Comparison of ENCODE assay signal across 8 cellular contexts in the genomic region with DNA sequence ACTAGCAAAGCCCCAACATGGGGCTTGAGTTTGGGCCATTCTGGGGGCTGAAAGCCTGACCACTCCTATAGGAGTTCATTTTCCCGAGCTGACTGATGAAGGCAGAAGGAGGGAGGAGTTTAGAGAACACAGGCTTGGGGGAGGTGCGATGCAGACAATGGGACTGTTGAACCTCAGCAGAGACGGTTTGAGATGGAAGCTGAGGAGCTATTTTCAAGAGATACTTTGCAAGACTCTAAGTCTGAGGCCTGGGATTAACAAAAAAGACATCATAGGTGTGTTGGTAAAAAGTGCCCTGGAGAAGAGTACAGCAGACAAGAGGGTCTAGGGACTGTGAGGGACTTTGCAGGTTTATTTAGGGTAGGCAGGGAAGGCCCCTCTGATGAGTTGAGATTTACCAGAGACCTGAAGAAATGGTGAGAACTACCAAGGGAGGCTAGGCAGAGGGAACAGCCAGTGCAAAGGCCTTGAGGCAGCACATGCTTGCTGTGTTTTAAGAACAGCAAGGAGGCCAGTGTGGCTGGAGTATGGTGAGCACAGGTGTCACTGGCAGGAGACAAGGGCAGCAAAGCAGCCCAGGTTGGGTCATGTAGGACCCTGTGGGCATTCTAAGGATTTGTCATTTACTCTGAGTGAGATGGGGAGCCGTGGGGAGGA. TPM values are rescaled to one million over a fixed set of nuclear protein-coding genes. Genes with fewer than 3 reads are reported as not detected.
DNase-seq lines count a peak whose midpoint lies in the region; ATAC-seq and TF ChIP-seq lines count a peak whose summit lies in the region.

No MANE protein-coding gene starts in this region.

- DNase-seq in CD8-positive, alpha-beta memory T cell: no peak
- no peak for DNase-seq in activated naive CD8-positive, alpha-beta T cell treated with anti-CD3 and anti-CD28 coated beads for 36 hours
- DNase-seq in midbrain (lab: John Stamatoyannopoulos, UW) (peak; percentile 77), amniotic stem cell (lab: John Stamatoyannopoulos, UW) (no peak)
- no peak for DNase-seq in stimulated activated CD4-positive, alpha-beta T cell treated with anti-CD3 and anti-CD28 coated beads, Interleukin-4, amount 100 ng/mL, for 24 hours

- H3K9ac ChIP-seq in Loucy (ENCODE audit: low read depth, low read length, poor library complexity, severe bottlenecking): peak overlapping the region; percentile 43

- H3K27ac ChIP-seq in CD8-positive, alpha-beta memory T cell (ENCODE audit: low read depth, low read length): peak overlapping the region; percentile 16

- POLR2A ChIA-PET in CD8-positive, alpha-beta memory T cell (lab: Charles Lee): no interaction called here

- ATAC-seq in GM21825 (IDR thresholded peaks at IDR 0.05; ENCODE audit: unreplicated experiment) (no peak), HG02870 (IDR thresholded peaks at IDR 0.05; ENCODE audit: unreplicated experiment) (no peak)

- no peaks in the 10 kb centered on the region for H3K79me2 ChIP-seq in Loucy (ENCODE audit: insufficient read depth, low read length)

- peak overlapping the region in 6 of 8 donors; percentile 21 to 77 (median 45) for H3K27ac Mint-ChIP-seq in CD8-positive, alpha-beta memory T cell
- peak overlapping the region; percentile 7 for H3K27ac Mint-ChIP-seq in activated naive CD8-positive, alpha-beta T cell treated with anti-CD3 and anti-CD28 coated beads for 36 hours

- no peaks in the 10 kb centered on the region for H3K9me3 Mint-ChIP-seq in CD8-positive, alpha-beta memory T cell
- no peaks in the 10 kb centered on the region for H3K9me3 Mint-ChIP-seq in activated naive CD8-positive, alpha-beta T cell treated with anti-CD3 and anti-CD28 coated beads for 36 hours

- peaks cover 30 to 60% (median 41%) of the 10 kb centered on the region in 3 donors for H3K4me1 Mint-ChIP-seq in CD8-positive, alpha-beta memory T cell
- H3K4me1 Mint-ChIP-seq in activated naive CD8-positive, alpha-beta T cell treated with anti-CD3 and anti-CD28 coated beads for 36 hours: peaks cover 67% of the 10 kb centered on the region

- H3K9me3 ChIP-seq in CD8-positive, alpha-beta memory T cell (ENCODE audit: low read length): no peaks in the 10 kb centered on the region
- H3K9me3 ChIP-seq in Loucy (ENCODE audit: insufficient read depth, low read depth, low read length): no peaks in the 10 kb centered on the region

- H2AFZ ChIP-seq in Loucy (ENCODE audit: low read length): peak overlapping the region; percentile 62; the same call in 1 of the 2 replicates

- H3K36me3 ChIP-seq in CD8-positive, alpha-beta memory T cell (ENCODE audit: insufficient read depth, low read length): no peaks in the 10 kb centered on the region
- H3K36me3 ChIP-seq in Loucy (ENCODE audit: insufficient read depth, low read length): no peaks in the 10 kb centered on the region

- H3K4me3 Mint-ChIP-seq in CD8-positive, alpha-beta memory T cell: peak overlapping the region in 3 of 7 donors; percentile 7 to 72 (median 21)
- H3K4me3 Mint-ChIP-seq in activated naive CD8-positive, alpha-beta T cell treated with anti-CD3 and anti-CD28 coated beads for 36 hours: no peak overlapping the region

- H3F3A ChIP-seq in Loucy (ENCODE audit: low read depth): peaks cover 22% of the 10 kb centered on the region

- CTCF ChIA-PET in CD8-positive, alpha-beta memory T cell (lab: Charles Lee): no interaction called here

- no peak for TF ChIP-seq CTCF in Loucy (conservative IDR thresholded peaks at IDR 0.05; ENCODE audit: low read length)

- H3K27me3 Mint-ChIP-seq in CD8-positive, alpha-beta memory T cell: no peaks in the 10 kb centered on the region
- H3K27me3 Mint-ChIP-seq in activated naive CD8-positive, alpha-beta T cell treated with anti-CD3 and anti-CD28 coated beads for 36 hours: no peaks in the 10 kb centered on the region

- no peak overlapping the region for H3K4me3 ChIP-seq in CD8-positive, alpha-beta memory T cell (ENCODE audit: low read length)
- no peak overlapping the region for H3K4me3 ChIP-seq in Loucy (ENCODE audit: low read length, poor library complexity, severe bottlenecking)

- H3K36me3 Mint-ChIP-seq in CD8-positive, alpha-beta memory T cell: peaks cover 0 to 2% (median 0%) of the 10 kb centered on the region in 3 donors
- peaks cover 4% of the 10 kb centered on the region for H3K36me3 Mint-ChIP-seq in activated naive CD8-positive, alpha-beta T cell treated with anti-CD3 and anti-CD28 coated beads for 36 hours

- no peaks in the 10 kb centered on the region for H3K27me3 ChIP-seq in CD8-positive, alpha-beta memory T cell (ENCODE audit: insufficient read depth, low read length, poor library complexity, severe bottlenecking)
- no peaks in the 10 kb centered on the region for H3K27me3 ChIP-seq in Loucy (ENCODE audit: insufficient read depth, low read length, poor library complexity, severe bottlenecking)

- no peaks in the 10 kb centered on the region for H3K9me2 ChIP-seq in Loucy (replicated peaks; ENCODE audit: low read depth, low read length)

- H3K4me1 ChIP-seq in CD8-positive, alpha-beta memory T cell (ENCODE audit: insufficient read depth, low read length): peaks cover 43% of the 10 kb centered on the region
- peaks cover 29% of the 10 kb centered on the region for H3K4me1 ChIP-seq in Loucy (ENCODE audit: insufficient read depth, low read length, poor library complexity, severe bottlenecking)

- H3K4me2 ChIP-seq in Loucy (ENCODE audit: low read depth, low read length, poor library complexity, severe bottlenecking): no peak overlapping the region

- no peaks in the 10 kb centered on the region for H4K20me1 ChIP-seq in Loucy (ENCODE audit: insufficient read depth, low read length, poor library complexity, severe bottlenecking)

RNA-seq across cellular contexts. Expression of gene PCBP1, which starts 31.6 kb away (rescaled TPM):
- 100 to 1,000 TPM; 428 to 434 TPM for total RNA-seq in CD8-positive, alpha-beta memory T cell
- polyA plus RNA-seq in CD8-positive, alpha-beta memory T cell: 161 TPM
- 100 to 1,000 TPM; 449 to 455 TPM for total RNA-seq in activated naive CD8-positive, alpha-beta T cell treated with anti-CD3 and anti-CD28 coated beads for 36 hours
